13 cellular contexts compared by ENCODE assay signal in genomic region chr2:238498691-238499295, GRCh38.
"Had no signal": no experiment of that assay in that cellular context is flagged by ENCODE, and none has a peak within 500 bp of the region (broad histone marks: within the 10 kb centered on the region; RNA-seq: fewer than 3 reads in every experiment).

No MANE protein-coding gene starts in this region.

- H3K27ac Mint-ChIP-seq: activated CD4-positive, alpha-beta T cell treated with anti-CD3 and anti-CD28 coated beads, Interleukin-2, amount 10 ng/mL, durations not matched to agents 7 days and 5 days; stimulated activated naive B cell treated with anti-CD40 and anti-IgM and Interleukin-4, amounts not matched to agents 10 μg/mL and 1 μg/mL and 100 μg/mL, for 72 hours; T-helper 2 cell treated with Interferon-gamma antibody and Interleukin-4, amounts not matched to agents 5 μg/mL and 100 μg/mL, for 36 hours had no signal

- ATAC-seq: activated T-helper 17 cell treated with anti-CD3 and anti-CD28 coated beads, Interleukin-2, amount 50 U/mL, for 72 hours; gastroesophageal sphincter; heart right ventricle; left cardiac atrium; stimulated activated naive B cell treated with anti-CD40 and anti-IgM and Interleukin-4, amounts not matched to agents 10 μg/mL and 1 μg/mL and 100 μg/mL, for 72 hours had no signal

- H3K27me3 Mint-ChIP-seq: activated CD4-positive, alpha-beta T cell treated with anti-CD3 and anti-CD28 coated beads, Interleukin-2, amount 10 ng/mL, durations not matched to agents 7 days and 5 days; activated T-helper 17 cell treated with anti-CD3 and anti-CD28 coated beads, Interleukin-2, amount 50 U/mL, for 72 hours; stimulated activated naive B cell treated with anti-CD40 and anti-IgM and Interleukin-4, amounts not matched to agents 10 μg/mL and 1 μg/mL and 100 μg/mL, for 72 hours had no signal

- H3K4me3 Mint-ChIP-seq: activated CD4-positive, alpha-beta T cell treated with anti-CD3 and anti-CD28 coated beads, Interleukin-2, amount 10 ng/mL, durations not matched to agents 7 days and 5 days; activated T-helper 17 cell treated with anti-CD3 and anti-CD28 coated beads, Interleukin-2, amount 50 U/mL, for 72 hours; stimulated activated naive B cell treated with anti-CD40 and anti-IgM and Interleukin-4, amounts not matched to agents 10 μg/mL and 1 μg/mL and 100 μg/mL, for 72 hours; T-helper 2 cell treated with Interferon-gamma antibody and Interleukin-4, amounts not matched to agents 5 μg/mL and 100 μg/mL, for 36 hours had no signal

- DNase-seq: activated CD4-positive, alpha-beta T cell treated with anti-CD3 and anti-CD28 coated beads, Interleukin-2, amount 10 ng/mL, durations not matched to agents 7 days and 5 days; activated CD4-positive, CD25-positive, alpha-beta regulatory T cell; activated naive CD4-positive, alpha-beta T cell treated with Interleukin-2 at 50 U/mL for 16 hours; dermis blood vessel endothelial cell; heart right ventricle; left cardiac atrium; stimulated activated CD4-positive, alpha-beta T cell treated with anti-CD3 and anti-CD28 coated beads, Interleukin-15, amount 100 ng/mL, for 24 hours; stimulated activated CD4-positive, alpha-beta T cell treated with anti-CD3 and anti-CD28 coated beads, Interleukin-4, amount 100 ng/mL, for 1 hour; stimulated activated naive B cell treated with anti-CD40 and anti-IgM and Interleukin-4, amounts not matched to agents 10 μg/mL and 1 μg/mL and 100 μg/mL, for 72 hours; substantia nigra had no signal

- H3K9me3 Mint-ChIP-seq: activated CD4-positive, alpha-beta T cell treated with anti-CD3 and anti-CD28 coated beads, Interleukin-2, amount 10 ng/mL, durations not matched to agents 7 days and 5 days; activated T-helper 17 cell treated with anti-CD3 and anti-CD28 coated beads, Interleukin-2, amount 50 U/mL, for 72 hours; T-helper 2 cell treated with Interferon-gamma antibody and Interleukin-4, amounts not matched to agents 5 μg/mL and 100 μg/mL, for 36 hours had no signal
